ENCODE assay signal across 17 cellular contexts in the genomic region with DNA sequence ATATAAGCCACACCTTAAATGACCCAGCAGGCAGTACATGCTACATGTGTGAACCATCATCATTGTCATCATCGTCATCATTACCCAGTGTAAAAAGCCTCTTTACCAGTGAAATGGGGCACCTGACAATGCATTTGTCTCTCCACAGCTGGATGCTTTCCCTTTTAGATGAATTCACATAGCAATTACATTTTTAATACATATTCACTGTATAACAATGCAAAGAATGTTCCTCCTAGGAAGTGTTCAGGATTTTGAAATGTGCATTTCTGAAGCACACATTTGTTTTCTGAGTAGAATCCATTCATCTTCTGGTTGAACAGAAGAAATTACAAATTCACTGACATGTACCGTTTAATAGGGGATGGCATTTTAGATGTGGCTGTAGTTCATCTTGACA.
DNase-seq lines count a peak whose midpoint lies in the region; TF ChIP-seq lines count a peak whose summit lies in the region.
"Had no signal": no experiment of that assay in that cellular context is flagged by ENCODE, and none has a peak within 500 bp of the region (broad histone marks: within the 10 kb centered on the region; RNA-seq: fewer than 3 reads in every experiment).

No MANE protein-coding gene starts in this region.

- H3K9me3 Mint-ChIP-seq in mesothelial cell of epicardium, result no peaks in the 10 kb centered on the region
- H3K9me3 Mint-ChIP-seq: central memory CD8-positive, alpha-beta T cell had no signal

- no peak for TF ChIP-seq CTCF in choroid plexus epithelial cell (conservative IDR thresholded peaks at IDR 0.05; ENCODE audit: low read depth, low read length)
- no peak for TF ChIP-seq CTCF in mesothelial cell of epicardium (IDR thresholded peaks at IDR 0.05; ENCODE audit: unreplicated experiment)
- TF ChIP-seq CTCF in MM.1S (IDR thresholded peaks at IDR 0.05; ENCODE audit: low read length), result no peak

- H3F3A ChIP-seq in MM.1S (ENCODE audit: insufficient read depth, low read length), result no peaks in the 10 kb centered on the region

- peak; percentile 30 for DNase-seq in AG20443 (ENCODE audit: low spot score)
- DNase-seq in NCI-H226, result peak; percentile 66
- peak; percentile 90 for DNase-seq in choroid plexus epithelial cell (ENCODE audit: low read depth)
- peak; percentile 28 for DNase-seq in mesenchymal stem cell
- no peak for DNase-seq in SJCRH30
- DNase-seq in mesothelial cell of epicardium (ENCODE audit: low spot score in 2 of 2, unreplicated experiment in 2 of 2), result no peak
- no peak for DNase-seq in MM.1S
- DNase-seq in Ammon's horn (ENCODE audit: low spot score), result no peak
- DNase-seq: activated CD8-positive, alpha-beta T cell treated with anti-CD3 and anti-CD28 coated beads, Interleukin-2, amount 10 ng/mL, durations not matched to agents 7 days and 5 days; activated gamma-delta T cell; C1 segment of cervical spinal cord; NCI-H1092 treated with DMSO at 0.1 percent for 48 hours; NCI-H524; retina; stimulated activated CD4-positive, alpha-beta T cell treated with anti-CD3 and anti-CD28 coated beads, Interleukin-4, amount 100 ng/mL, for 4 hours; stimulated activated naive CD4-positive, alpha-beta T cell had no signal

- no peak overlapping the region for H3K4ac ChIP-seq in mesenchymal stem cell (ENCODE audit: low read depth in 1 of 2, low read length in 2 of 2)

- peaks cover 8% of the 10 kb centered on the region for H3K79me1 ChIP-seq in mesenchymal stem cell (replicated peaks; ENCODE audit: low read length, poor library complexity, severe bottlenecking)

- H3K27me3 ChIP-seq in mesenchymal stem cell (ENCODE audit: control insufficient read depth in 1 of 2, insufficient read depth in 1 of 2, low read length in 2 of 2), result no peaks in the 10 kb centered on the region
- no peaks in the 10 kb centered on the region for H3K27me3 ChIP-seq in SJCRH30
- no peaks in the 10 kb centered on the region for H3K27me3 ChIP-seq in MM.1S (replicated peaks; ENCODE audit: insufficient read depth, low read length)

- no peaks in the 10 kb centered on the region for H3K9me2 ChIP-seq in MM.1S (replicated peaks; ENCODE audit: insufficient read depth, low read length)

- no peak overlapping the region for H3K23ac ChIP-seq in mesenchymal stem cell (ENCODE audit: low read length in 2 of 2)

- H3K27me3 Mint-ChIP-seq in mesothelial cell of epicardium (ENCODE audit: low read depth), result no peaks in the 10 kb centered on the region

- H2BK120ac ChIP-seq in mesenchymal stem cell (ENCODE audit: low read depth, low read length), result no peak overlapping the region

- no peaks in the 10 kb centered on the region for H3K79me2 ChIP-seq in MM.1S (ENCODE audit: low read length)

- no peak overlapping the region for H3K4me3 Mint-ChIP-seq in mesothelial cell of epicardium
- H3K4me3 Mint-ChIP-seq: activated CD8-positive, alpha-beta T cell treated with anti-CD3 and anti-CD28 coated beads, Interleukin-2, amount 10 ng/mL, durations not matched to agents 7 days and 5 days; central memory CD8-positive, alpha-beta T cell had no signal

- H3K36me3 ChIP-seq in mesenchymal stem cell (ENCODE audit: control insufficient read depth in 1 of 2, insufficient read depth in 2 of 2, low read depth in 1 of 2, low read length in 2 of 2) (peaks cover 0 to 22% of the 10 kb centered on the region in 2 experiments), SJCRH30 (no peaks in the 10 kb centered on the region), MM.1S (replicated peaks; ENCODE audit: insufficient read depth, low read length) (no peaks in the 10 kb centered on the region)

- H2BK5ac ChIP-seq in mesenchymal stem cell (ENCODE audit: low read depth, low read length, poor library complexity, severe bottlenecking), result no peak overlapping the region

- H3K4me1 ChIP-seq in mesenchymal stem cell (ENCODE audit: control insufficient read depth, insufficient read depth, low read depth, low read length), result peaks cover 3% of the 10 kb centered on the region
- H3K4me1 ChIP-seq in SJCRH30, result no peaks in the 10 kb centered on the region
- H3K4me1 ChIP-seq in MM.1S (ENCODE audit: low read length), result no peaks in the 10 kb centered on the region

- H4K8ac ChIP-seq in mesenchymal stem cell (ENCODE audit: low read length), result peak overlapping the region; percentile 27

- peaks cover 44% of the 10 kb centered on the region for H3K4me1 Mint-ChIP-seq in mesothelial cell of epicardium
- H3K4me1 Mint-ChIP-seq: central memory CD8-positive, alpha-beta T cell had no signal

- H3K27ac Mint-ChIP-seq in mesothelial cell of epicardium, result no peak overlapping the region
- H3K27ac Mint-ChIP-seq: activated CD8-positive, alpha-beta T cell treated with anti-CD3 and anti-CD28 coated beads, Interleukin-2, amount 10 ng/mL, durations not matched to agents 7 days and 5 days had no signal

- H3K36me3 Mint-ChIP-seq in mesothelial cell of epicardium, result peaks cover 7% of the 10 kb centered on the region

- H3K9me3 ChIP-seq in mesenchymal stem cell (ENCODE audit: control insufficient read depth, low read length) (no peaks in the 10 kb centered on the region), SJCRH30 (replicated peaks) (no peaks in the 10 kb centered on the region), MM.1S (replicated peaks; ENCODE audit: insufficient read depth, low read length) (no peaks in the 10 kb centered on the region)

- 37% methylated on average over 1 of the region's 2 CpGs for WGBS in mesenchymal stem cell

- H3K4me2 ChIP-seq in mesenchymal stem cell (ENCODE audit: low read length, poor library complexity, severe bottlenecking), result no peak overlapping the region
- H3K4me2 ChIP-seq in MM.1S (ENCODE audit: low read depth, low read length), result no peak overlapping the region

- peak overlapping the region; percentile 92 for H3K27ac ChIP-seq in mesenchymal stem cell (ENCODE audit: low read length, poor library complexity, severe bottlenecking)
- no peak overlapping the region for H3K27ac ChIP-seq in SJCRH30
- no peak overlapping the region for H3K27ac ChIP-seq in MM.1S (ENCODE audit: low read length)

- H4K91ac ChIP-seq in mesenchymal stem cell (ENCODE audit: low read length), result no peak overlapping the region

- H3K9ac ChIP-seq in mesenchymal stem cell (ENCODE audit: low read length) (no peak overlapping the region), MM.1S (ENCODE audit: low read length) (no peak overlapping the region)

- H2AK5ac ChIP-seq in mesenchymal stem cell (ENCODE audit: low read length, severe bottlenecking), result peak overlapping the region; percentile 43

- H3K14ac ChIP-seq in mesenchymal stem cell (ENCODE audit: low read length in 2 of 2), result no peak overlapping the region

- H3K18ac ChIP-seq in mesenchymal stem cell (ENCODE audit: low read depth in 1 of 2, low read length in 2 of 2), result no peak overlapping the region

- H2BK12ac ChIP-seq in mesenchymal stem cell (ENCODE audit: low read length in 2 of 2), result peak overlapping the region in 1 of 2 experiments; percentile 21

- H2AFZ ChIP-seq in mesenchymal stem cell (ENCODE audit: low read depth, low read length), result no peak overlapping the region
- no peak overlapping the region for H2AFZ ChIP-seq in MM.1S (ENCODE audit: low read length)

- H4K20me1 ChIP-seq in MM.1S (ENCODE audit: insufficient read depth, low read length), result no peaks in the 10 kb centered on the region

- H2BK15ac ChIP-seq in mesenchymal stem cell (ENCODE audit: low read depth, poor library complexity, severe bottlenecking), result no peak overlapping the region

- no peak overlapping the region for H3K4me3 ChIP-seq in choroid plexus epithelial cell (ENCODE audit: low read depth, low read length)
- H3K4me3 ChIP-seq in mesenchymal stem cell (ENCODE audit: insufficient read depth in 1 of 2, low read depth in 1 of 2, low read length in 2 of 2), result peak overlapping the region in 1 of 2 experiments; percentile 45
- no peak overlapping the region for H3K4me3 ChIP-seq in SJCRH30
- no peak overlapping the region for H3K4me3 ChIP-seq in MM.1S (ENCODE audit: low read length)

Comparison
In these comparisons a context has a peak if more than half of its experiments do, and no peak if none do; other contexts are left out.
1. DNase-seq: peak in AG20443 (single experiment), NCI-H226 (single experiment), choroid plexus epithelial cell (single experiment) and mesenchymal stem cell (single experiment); none in SJCRH30 (0 of 2), mesothelial cell of epicardium (0 of 2), MM.1S (single experiment) and Ammon's horn (single experiment).